9 cellular contexts compared by ENCODE assay signal in genomic region chr11:36431429-36432092, GRCh38.
DNase-seq lines count a peak whose midpoint lies in the region; ATAC-seq, FAIRE-seq and TF ChIP-seq lines count a peak whose summit lies in the region.
"Had no signal": no experiment of that assay in that cellular context is flagged by ENCODE, and none has a peak within 500 bp of the region (broad histone marks: within the 10 kb centered on the region; RNA-seq: fewer than 3 reads in every experiment).

No MANE protein-coding gene starts in this region.

- intact Hi-C loops in posterior vena cava (cut with DNase I), result no loop called here

- H3K27ac Mint-ChIP-seq in activated CD8-positive, alpha-beta memory T cell treated with anti-CD3 and anti-CD28 coated beads, Interleukin-2, amount 10 ng/mL, durations not matched to agents 7 days and 5 days, result no peak overlapping the region
- H3K27ac Mint-ChIP-seq: activated B cell treated with CpG ODN at 0.5 μM for 24 hours had no signal

- no peaks in the 10 kb centered on the region for H3K9me2 ChIP-seq in SK-N-SH

- H3K4me1 ChIP-seq in SK-N-SH (ENCODE audit: control insufficient read depth in 1 of 2, insufficient read depth in 2 of 2, low read depth in 1 of 2, low read length in 1 of 2) (peaks cover 0 to 6% of the 10 kb centered on the region in 2 experiments; a peak in 2 of 4 replicates), small intestine (ENCODE audit: control insufficient read depth in 2 of 2, insufficient read depth in 1 of 2, low read depth in 1 of 2, low read length in 1 of 2) (no peaks in the 10 kb centered on the region)

- WGBS in SK-N-SH (ENCODE audit: low lambda C conversion rate), result 51% methylated on average over 11 of the region's 11 CpGs
- 72 to 77% (median 76%) methylated on average over 11 of the region's 11 CpGs for WGBS in small intestine, 3 donors

- peak; percentile 55 for DNase-seq in activated CD8-positive, alpha-beta memory T cell treated with anti-CD3 and anti-CD28 coated beads, Interleukin-2, amount 10 ng/mL, durations not matched to agents 7 days and 5 days
- DNase-seq in activated CD8-positive, alpha-beta memory T cell treated with anti-CD3 and anti-CD28 coated beads, Interleukin-2, amount 50 U/mL, for 48 hours, result no peak
- DNase-seq in SK-N-SH (no peak), fibroblast of mammary gland (ENCODE audit: low read depth) (peak; percentile 95), posterior vena cava (ENCODE audit: low spot score) (peak; percentile 88), NCI-H524 treated with DMSO at 0.1 percent for 48 hours (lab: John Stamatoyannopoulos, UW) (no peak), small intestine (no peak)
- DNase-seq: activated B cell treated with CpG ODN at 0.5 μM for 24 hours had no signal

- H3K36me3 ChIP-seq in SK-N-SH (replicated peaks in 1 of 2; ENCODE audit: control insufficient read depth in 1 of 2, insufficient read depth in 2 of 2, low read length in 1 of 2), result no peaks in the 10 kb centered on the region
- peaks cover 0 to 4% of the 10 kb centered on the region in 2 donors for H3K36me3 ChIP-seq in small intestine (ENCODE audit: control insufficient read depth in 2 of 2, insufficient read depth in 2 of 2, low read length in 2 of 2)

- H3K4me3 Mint-ChIP-seq in activated CD8-positive, alpha-beta memory T cell treated with anti-CD3 and anti-CD28 coated beads, Interleukin-2, amount 10 ng/mL, durations not matched to agents 7 days and 5 days, result no peak overlapping the region
- H3K4me3 Mint-ChIP-seq: activated B cell treated with CpG ODN at 0.5 μM for 24 hours had no signal

- H3K9ac ChIP-seq in SK-N-SH, result no peak overlapping the region; the same call in 1 of the 2 replicates

- TF ChIP-seq EP300 in SK-N-SH (IDR thresholded peaks at IDR 0.05; ENCODE audit: borderline replicate concordance in 1 of 2, low read depth in 1 of 2, low read length in 1 of 2), result peak in 1 of 2 experiments; percentile 61; a peak in 1 of 4 replicates

- H3K9me3 ChIP-seq in SK-N-SH (no peaks in the 10 kb centered on the region), small intestine (ENCODE audit: control insufficient read depth, low read depth) (no peaks in the 10 kb centered on the region)

- no peaks in the 10 kb centered on the region for H3K79me2 ChIP-seq in SK-N-SH (ENCODE audit: insufficient read depth)

- H3F3A ChIP-seq in SK-N-SH (replicated peaks; ENCODE audit: insufficient read depth), result no peaks in the 10 kb centered on the region

- H3K4me1 Mint-ChIP-seq in activated CD8-positive, alpha-beta memory T cell treated with anti-CD3 and anti-CD28 coated beads, Interleukin-2, amount 10 ng/mL, durations not matched to agents 7 days and 5 days, result peaks cover 11% of the 10 kb centered on the region
- H3K4me1 Mint-ChIP-seq: activated B cell treated with CpG ODN at 0.5 μM for 24 hours had no signal

- no peaks in the 10 kb centered on the region for H4K20me1 ChIP-seq in SK-N-SH (ENCODE audit: insufficient read depth)

- H3K27ac ChIP-seq in SK-N-SH (ENCODE audit: low read depth in 2 of 2, low read length in 1 of 2) (peak overlapping the region in 1 of 2 experiments; percentile 49; a peak in 3 of 4 replicates), small intestine (ENCODE audit: low read depth in 1 of 2, low read length in 1 of 2) (peak overlapping the region in 1 of 2 donors; percentile 15)

- no peak overlapping the region for H3K4me3 ChIP-seq in SK-N-SH (ENCODE audit: low read depth in 2 of 2, low read length in 1 of 2)
- H3K4me3 ChIP-seq in fibroblast of mammary gland (ENCODE audit: control insufficient read depth, low read depth, low read length), result no peak overlapping the region
- no peak overlapping the region for H3K4me3 ChIP-seq in small intestine (ENCODE audit: low read depth in 1 of 2, low read length in 2 of 2)

- no peak for FAIRE-seq in small intestine (lab: Jason Lieb, UNC)

- POLR2A ChIA-PET in SK-N-SH (lab: Yijun Ruan, JAX), result no interaction called here

- ATAC-seq in activated CD8-positive, alpha-beta memory T cell treated with anti-CD3 and anti-CD28 coated beads, Interleukin-2, amount 10 ng/mL, durations not matched to agents 7 days and 5 days, result peak; percentile 81
- no peak for ATAC-seq in HG03521 (IDR thresholded peaks at IDR 0.05; ENCODE audit: unreplicated experiment)

- TF ChIP-seq CTCF in SK-N-SH (IDR thresholded peaks at IDR 0.05), result peak; percentile 38
- peak; percentile 22 for TF ChIP-seq CTCF in fibroblast of mammary gland (conservative IDR thresholded peaks at IDR 0.05; ENCODE audit: control insufficient read depth, insufficient read depth, low read depth, low read length)

- H3K27me3 ChIP-seq in SK-N-SH (ENCODE audit: insufficient read depth), result no peaks in the 10 kb centered on the region
- no peaks in the 10 kb centered on the region for H3K27me3 ChIP-seq in small intestine (ENCODE audit: control insufficient read depth in 2 of 2, insufficient read depth in 2 of 2, low read length in 2 of 2)

- CTCF ChIA-PET in activated CD8-positive, alpha-beta memory T cell treated with anti-CD3 and anti-CD28 coated beads, Interleukin-2, amount 10 ng/mL, durations not matched to agents 7 days and 5 days (lab: Charles Lee), result no interaction called here
- CTCF ChIA-PET in SK-N-SH (lab: Yijun Ruan, JAX), result interaction anchor here (0.8 to 1.3 kb wide), 2 partner anchors 8 to 79 kb away, joined by 3 read pairs; partner anchors contain the start of gene TRAF6

- no peak for TF ChIP-seq RAD21 in SK-N-SH (IDR thresholded peaks at IDR 0.05; ENCODE audit: low read length)

- H3K27me3 Mint-ChIP-seq in activated CD8-positive, alpha-beta memory T cell treated with anti-CD3 and anti-CD28 coated beads, Interleukin-2, amount 10 ng/mL, durations not matched to agents 7 days and 5 days, result no peaks in the 10 kb centered on the region
- H3K27me3 Mint-ChIP-seq: activated B cell treated with CpG ODN at 0.5 μM for 24 hours had no signal

- H2AFZ ChIP-seq in SK-N-SH (ENCODE audit: low read depth), result peak overlapping the region; percentile 47; the same call in 1 of the 2 replicates

- H3K9me3 Mint-ChIP-seq in activated CD8-positive, alpha-beta memory T cell treated with anti-CD3 and anti-CD28 coated beads, Interleukin-2, amount 10 ng/mL, durations not matched to agents 7 days and 5 days (ENCODE audit: low read depth), result no peaks in the 10 kb centered on the region
- H3K9me3 Mint-ChIP-seq: activated B cell treated with CpG ODN at 0.5 μM for 24 hours had no signal

- H3K4me2 ChIP-seq in SK-N-SH, result no peak overlapping the region

- H3K36me3 Mint-ChIP-seq in activated CD8-positive, alpha-beta memory T cell treated with anti-CD3 and anti-CD28 coated beads, Interleukin-2, amount 10 ng/mL, durations not matched to agents 7 days and 5 days, result peaks cover 2% of the 10 kb centered on the region

TF ChIP-seq in SK-N-SH, 30 proteins besides CTCF, POLR2A, EP300 and RAD21 (continues in another document):
- TF ChIP-seq EZH2phosphoT487 (IDR thresholded peaks at IDR 0.05; ENCODE audit: borderline replicate concordance, low read depth) (no peak), FOXJ3 (CRISPR knock-in tag; IDR thresholded peaks at IDR 0.05) (no peak), SMC3 (IDR thresholded peaks at IDR 0.05; ENCODE audit: low read depth, low read length) (no peak), MAX (IDR thresholded peaks at IDR 0.05; ENCODE audit: low read depth) (no peak), NFIC (IDR thresholded peaks at IDR 0.05; ENCODE audit: borderline replicate concordance) (peak; percentile 36; the same call in 1 of the 2 replicates), PBX3 (IDR thresholded peaks at IDR 0.05) (peak; percentile 68), FOSL2 (IDR thresholded peaks at IDR 0.05; ENCODE audit: borderline replicate concordance, low read depth) (peak; percentile 88), JUND (IDR thresholded peaks at IDR 0.05) (peak; percentile 82), ELF1 (IDR thresholded peaks at IDR 0.05) (no peak), TCF12 (IDR thresholded peaks at IDR 0.05) (peak; percentile 82), USF2 (IDR thresholded peaks at IDR 0.05; ENCODE audit: borderline replicate concordance, low read depth, low read length) (no peak), RFX5 (IDR thresholded peaks at IDR 0.05; ENCODE audit: low read length) (no peak), MEF2A (IDR thresholded peaks at IDR 0.05; ENCODE audit: borderline replicate concordance, low read depth) (no peak), SIN3A (IDR thresholded peaks at IDR 0.05; ENCODE audit: borderline replicate concordance, low read depth, low read length) (no peak), TAF1 (IDR thresholded peaks at IDR 0.05; ENCODE audit: borderline replicate concordance, low read depth, low read length) (no peak), NRF1 (IDR thresholded peaks at IDR 0.05; ENCODE audit: low read depth, low read length) (no peak), CHD2 (IDR thresholded peaks at IDR 0.05; ENCODE audit: low read length, partially characterized antibody) (no peak), USF1 (IDR thresholded peaks at IDR 0.05; ENCODE audit: borderline replicate concordance, low read depth) (peak; percentile 54; the same call in 1 of the 2 replicates)

Comparison
In these comparisons a context has a peak if more than half of its experiments do, and no peak if none do; other contexts are left out.
1. DNase-seq: peak in activated CD8-positive, alpha-beta memory T cell treated with anti-CD3 and anti-CD28 coated beads, Interleukin-2, amount 10 ng/mL, durations not matched to agents 7 days and 5 days (single experiment), fibroblast of mammary gland (single experiment) and posterior vena cava (single experiment); none in activated CD8-positive, alpha-beta memory T cell treated with anti-CD3 and anti-CD28 coated beads, Interleukin-2, amount 50 U/mL, for 48 hours (single experiment), SK-N-SH (single experiment), NCI-H524 treated with DMSO at 0.1 percent for 48 hours (single experiment) and small intestine (single experiment).